Comparison of ENCODE assay signal across 1 cellular context in the genomic region with DNA sequence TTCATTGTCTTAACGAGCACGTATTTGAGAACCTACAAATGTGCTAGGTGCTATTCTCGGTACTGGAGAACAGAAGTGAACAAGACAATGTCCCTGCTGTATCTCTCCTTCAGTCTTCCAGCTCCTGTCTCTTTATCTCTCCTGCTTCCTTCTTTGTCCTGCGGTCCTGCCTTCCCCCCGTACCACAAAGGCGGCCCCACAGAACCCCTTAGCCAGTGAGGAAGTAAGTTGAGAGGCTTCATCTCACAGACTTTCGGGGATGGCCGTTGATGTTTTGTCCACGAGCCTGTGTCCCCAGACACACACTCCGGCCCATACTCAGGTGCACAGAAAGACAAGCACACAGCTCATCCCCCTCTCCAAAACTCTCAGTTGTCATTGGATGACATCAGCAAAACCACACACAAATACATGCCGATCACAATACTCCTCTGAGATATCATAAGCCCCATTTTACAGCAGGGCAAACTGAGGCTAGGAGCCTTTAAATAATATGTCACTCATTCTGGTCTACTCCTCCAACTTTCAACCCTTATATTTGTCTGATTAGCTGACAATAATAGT.
TF ChIP-seq lines count a peak whose summit lies in the region.

No MANE protein-coding gene starts in this region.

TF ChIP-seq in GM23338, 12 proteins besides CTCF, POLR2A, EP300 and RAD21 (continued from another document):
- TF ChIP-seq, protein P1, sequence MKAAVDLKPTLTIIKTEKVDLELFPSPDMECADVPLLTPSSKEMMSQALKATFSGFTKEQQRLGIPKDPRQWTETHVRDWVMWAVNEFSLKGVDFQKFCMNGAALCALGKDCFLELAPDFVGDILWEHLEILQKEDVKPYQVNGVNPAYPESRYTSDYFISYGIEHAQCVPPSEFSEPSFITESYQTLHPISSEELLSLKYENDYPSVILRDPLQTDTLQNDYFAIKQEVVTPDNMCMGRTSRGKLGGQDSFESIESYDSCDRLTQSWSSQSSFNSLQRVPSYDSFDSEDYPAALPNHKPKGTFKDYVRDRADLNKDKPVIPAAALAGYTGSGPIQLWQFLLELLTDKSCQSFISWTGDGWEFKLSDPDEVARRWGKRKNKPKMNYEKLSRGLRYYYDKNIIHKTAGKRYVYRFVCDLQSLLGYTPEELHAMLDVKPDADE (IDR thresholded peaks at IDR 0.05): no peak
- TF ChIP-seq STAT1 (IDR thresholded peaks at IDR 0.05; ENCODE audit: unreplicated experiment) (no peak), NANOG (IDR thresholded peaks at IDR 0.05; ENCODE audit: borderline replicate concordance) (no peak), POLR2AphosphoS5 (IDR thresholded peaks at IDR 0.05; ENCODE audit: low read depth) (no peak), CREB1 (CRISPR knock-in tag; IDR thresholded peaks at IDR 0.05; ENCODE audit: low read depth) (no peak), ZNF114 (CRISPR knock-in tag; IDR thresholded peaks at IDR 0.05) (no peak), JUNB (IDR thresholded peaks at IDR 0.05; ENCODE audit: unreplicated experiment) (no peak)
- TF ChIP-seq, protein P2, sequence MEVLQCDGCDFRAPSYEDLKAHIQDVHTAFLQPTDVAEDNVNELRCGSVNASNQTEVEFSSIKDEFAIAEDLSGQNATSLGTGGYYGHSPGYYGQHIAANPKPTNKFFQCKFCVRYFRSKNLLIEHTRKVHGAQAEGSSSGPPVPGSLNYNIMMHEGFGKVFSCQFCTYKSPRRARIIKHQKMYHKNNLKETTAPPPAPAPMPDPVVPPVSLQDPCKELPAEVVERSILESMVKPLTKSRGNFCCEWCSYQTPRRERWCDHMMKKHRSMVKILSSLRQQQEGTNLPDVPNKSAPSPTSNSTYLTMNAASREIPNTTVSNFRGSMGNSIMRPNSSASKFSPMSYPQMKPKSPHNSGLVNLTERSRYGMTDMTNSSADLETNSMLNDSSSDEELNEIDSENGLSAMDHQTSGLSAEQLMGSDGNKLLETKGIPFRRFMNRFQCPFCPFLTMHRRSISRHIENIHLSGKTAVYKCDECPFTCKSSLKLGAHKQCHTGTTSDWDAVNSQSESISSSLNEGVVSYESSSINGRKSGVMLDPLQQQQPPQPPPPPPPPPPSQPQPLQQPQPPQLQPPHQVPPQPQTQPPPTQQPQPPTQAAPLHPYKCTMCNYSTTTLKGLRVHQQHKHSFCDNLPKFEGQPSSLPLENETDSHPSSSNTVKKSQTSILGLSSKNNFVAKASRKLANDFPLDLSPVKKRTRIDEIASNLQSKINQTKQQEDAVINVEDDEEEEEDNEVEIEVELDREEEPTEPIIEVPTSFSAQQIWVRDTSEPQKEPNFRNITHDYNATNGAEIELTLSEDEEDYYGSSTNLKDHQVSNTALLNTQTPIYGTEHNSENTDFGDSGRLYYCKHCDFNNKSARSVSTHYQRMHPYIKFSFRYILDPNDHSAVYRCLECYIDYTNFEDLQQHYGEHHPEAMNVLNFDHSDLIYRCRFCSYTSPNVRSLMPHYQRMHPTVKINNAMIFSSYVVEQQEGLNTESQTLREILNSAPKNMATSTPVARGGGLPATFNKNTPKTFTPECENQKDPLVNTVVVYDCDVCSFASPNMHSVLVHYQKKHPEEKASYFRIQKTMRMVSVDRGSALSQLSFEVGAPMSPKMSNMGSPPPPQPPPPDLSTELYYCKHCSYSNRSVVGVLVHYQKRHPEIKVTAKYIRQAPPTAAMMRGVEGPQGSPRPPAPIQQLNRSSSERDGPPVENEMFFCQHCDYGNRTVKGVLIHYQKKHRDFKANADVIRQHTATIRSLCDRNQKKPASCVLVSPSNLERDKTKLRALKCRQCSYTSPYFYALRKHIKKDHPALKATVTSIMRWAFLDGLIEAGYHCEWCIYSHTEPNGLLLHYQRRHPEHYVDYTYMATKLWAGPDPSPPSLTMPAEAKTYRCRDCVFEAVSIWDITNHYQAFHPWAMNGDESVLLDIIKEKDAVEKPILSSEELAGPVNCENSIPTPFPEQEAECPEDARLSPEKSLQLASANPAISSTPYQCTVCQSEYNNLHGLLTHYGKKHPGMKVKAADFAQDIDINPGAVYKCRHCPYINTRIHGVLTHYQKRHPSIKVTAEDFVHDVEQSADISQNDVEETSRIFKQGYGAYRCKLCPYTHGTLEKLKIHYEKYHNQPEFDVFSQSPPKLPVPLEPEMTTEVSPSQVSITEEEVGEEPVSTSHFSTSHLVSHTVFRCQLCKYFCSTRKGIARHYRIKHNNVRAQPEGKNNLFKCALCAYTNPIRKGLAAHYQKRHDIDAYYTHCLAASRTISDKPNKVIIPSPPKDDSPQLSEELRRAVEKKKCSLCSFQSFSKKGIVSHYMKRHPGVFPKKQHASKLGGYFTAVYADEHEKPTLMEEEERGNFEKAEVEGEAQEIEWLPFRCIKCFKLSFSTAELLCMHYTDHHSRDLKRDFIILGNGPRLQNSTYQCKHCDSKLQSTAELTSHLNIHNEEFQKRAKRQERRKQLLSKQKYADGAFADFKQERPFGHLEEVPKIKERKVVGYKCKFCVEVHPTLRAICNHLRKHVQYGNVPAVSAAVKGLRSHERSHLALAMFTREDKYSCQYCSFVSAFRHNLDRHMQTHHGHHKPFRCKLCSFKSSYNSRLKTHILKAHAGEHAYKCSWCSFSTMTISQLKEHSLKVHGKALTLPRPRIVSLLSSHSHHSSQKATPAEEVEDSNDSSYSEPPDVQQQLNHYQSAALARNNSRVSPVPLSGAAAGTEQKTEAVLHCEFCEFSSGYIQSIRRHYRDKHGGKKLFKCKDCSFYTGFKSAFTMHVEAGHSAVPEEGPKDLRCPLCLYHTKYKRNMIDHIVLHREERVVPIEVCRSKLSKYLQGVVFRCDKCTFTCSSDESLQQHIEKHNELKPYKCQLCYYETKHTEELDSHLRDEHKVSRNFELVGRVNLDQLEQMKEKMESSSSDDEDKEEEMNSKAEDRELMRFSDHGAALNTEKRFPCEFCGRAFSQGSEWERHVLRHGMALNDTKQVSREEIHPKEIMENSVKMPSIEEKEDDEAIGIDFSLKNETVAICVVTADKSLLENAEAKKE (CRISPR knock-in tag; IDR thresholded peaks at IDR 0.05): no peak
